ENCODE assay signal across 8 cellular contexts in the genomic region with DNA sequence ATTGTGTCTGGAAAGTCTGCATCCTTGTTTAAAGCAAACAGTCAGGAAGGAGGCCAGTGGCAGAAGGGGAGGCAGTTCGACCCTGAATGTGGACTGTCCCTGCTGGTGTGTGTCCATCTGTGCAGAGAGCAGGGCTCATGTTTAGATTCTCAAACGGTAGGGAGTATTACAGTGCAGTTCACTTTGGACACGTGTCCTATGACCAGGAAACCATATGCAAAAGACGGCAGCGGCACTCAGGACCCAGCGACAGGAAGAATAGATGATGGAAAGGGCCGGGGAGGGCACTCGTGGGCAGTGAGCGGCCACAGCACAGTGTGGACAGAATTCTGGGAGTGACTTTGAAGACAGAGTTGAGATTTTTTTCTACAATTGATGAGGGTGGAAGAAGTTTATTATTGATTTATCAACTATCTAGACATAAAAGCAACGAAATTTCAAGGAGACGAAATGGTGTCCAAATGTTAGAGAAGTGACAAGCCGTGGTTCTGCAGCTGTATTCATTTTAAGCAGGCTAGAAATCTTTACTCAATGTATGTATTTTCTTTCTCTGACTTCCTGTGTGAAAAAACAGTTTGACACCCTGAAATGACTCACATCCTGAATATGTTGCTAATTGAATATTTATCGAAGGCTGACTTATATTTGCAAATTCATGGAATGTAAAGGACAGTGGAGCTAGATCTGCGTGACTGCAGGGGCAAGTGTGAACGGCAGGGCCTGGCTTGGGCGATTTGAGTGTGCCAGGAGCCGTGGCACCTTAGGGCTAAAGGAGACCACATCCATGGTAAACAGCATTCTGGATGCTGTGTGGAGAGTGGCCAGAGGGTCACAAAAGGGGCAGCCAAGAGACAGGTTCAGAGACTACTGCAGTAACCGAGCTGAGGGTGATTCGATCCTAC.
DNase-seq lines count a peak whose midpoint lies in the region; ATAC-seq and TF ChIP-seq lines count a peak whose summit lies in the region.

No MANE protein-coding gene starts in this region.

- H3K4me3 ChIP-seq in right atrium auricular region, result no peak overlapping the region
- no peak overlapping the region for H3K4me3 ChIP-seq in choroid plexus epithelial cell (ENCODE audit: low read depth, low read length)

- no peak for TF ChIP-seq CTCF in right atrium auricular region (IDR thresholded peaks at IDR 0.05)
- no peak for TF ChIP-seq CTCF in choroid plexus epithelial cell (conservative IDR thresholded peaks at IDR 0.05; ENCODE audit: low read depth, low read length)

- no peaks in the 10 kb centered on the region for H3K36me3 ChIP-seq in right atrium auricular region

- no peak overlapping the region for H3K27ac ChIP-seq in right atrium auricular region

- H3K4me1 ChIP-seq in right atrium auricular region, result no peaks in the 10 kb centered on the region

- H3K27me3 ChIP-seq in right atrium auricular region, result no peaks in the 10 kb centered on the region

- ATAC-seq in Right ventricle myocardium inferior (peak; percentile 42), HG02759 (IDR thresholded peaks at IDR 0.05; ENCODE audit: unreplicated experiment) (peak; percentile 80)

- intact Hi-C loops in Right ventricle myocardium inferior (cut with DNase I), result no loop called here

- no peak for DNase-seq in Right ventricle myocardium inferior (ENCODE audit: missing footprints)
- DNase-seq in right atrium auricular region (ENCODE audit: low spot score), result no peak
- peak; percentile 73 for DNase-seq in NCI-H526 treated with DMSO at 0.1 percent for 48 hours (lab: John Stamatoyannopoulos, UW)
- peak; percentile 44 for DNase-seq in choroid plexus epithelial cell (ENCODE audit: low read depth)
- DNase-seq in stimulated activated CD8-positive, alpha-beta memory T cell treated with anti-CD3 and anti-CD28 coated beads, Interleukin-12 subunit alpha, Interleukin-12 subunit beta, amount 100 ng/mL, for 4 hours (ENCODE audit: low read depth), result peak; percentile 11
- DNase-seq in medulla oblongata (ENCODE audit: extremely low spot score), result no peak
- DNase-seq in SKM-1 (lab: John Stamatoyannopoulos, UW; ENCODE audit: unreplicated experiment), result no peak

- H3K9me3 ChIP-seq in right atrium auricular region, result no peaks in the 10 kb centered on the region

Comparison
In these comparisons a context has a peak if more than half of its experiments do, and no peak if none do; other contexts are left out.
1. DNase-seq: peak in NCI-H526 treated with DMSO at 0.1 percent for 48 hours (single experiment), choroid plexus epithelial cell (single experiment) and stimulated activated CD8-positive, alpha-beta memory T cell treated with anti-CD3 and anti-CD28 coated beads, Interleukin-12 subunit alpha, Interleukin-12 subunit beta, amount 100 ng/mL, for 4 hours (single experiment); none in Right ventricle myocardium inferior (single experiment), right atrium auricular region (single experiment), medulla oblongata (single experiment) and SKM-1 (single experiment).